Comparison of ENCODE assay signal across 8 cellular contexts in the genomic region with DNA sequence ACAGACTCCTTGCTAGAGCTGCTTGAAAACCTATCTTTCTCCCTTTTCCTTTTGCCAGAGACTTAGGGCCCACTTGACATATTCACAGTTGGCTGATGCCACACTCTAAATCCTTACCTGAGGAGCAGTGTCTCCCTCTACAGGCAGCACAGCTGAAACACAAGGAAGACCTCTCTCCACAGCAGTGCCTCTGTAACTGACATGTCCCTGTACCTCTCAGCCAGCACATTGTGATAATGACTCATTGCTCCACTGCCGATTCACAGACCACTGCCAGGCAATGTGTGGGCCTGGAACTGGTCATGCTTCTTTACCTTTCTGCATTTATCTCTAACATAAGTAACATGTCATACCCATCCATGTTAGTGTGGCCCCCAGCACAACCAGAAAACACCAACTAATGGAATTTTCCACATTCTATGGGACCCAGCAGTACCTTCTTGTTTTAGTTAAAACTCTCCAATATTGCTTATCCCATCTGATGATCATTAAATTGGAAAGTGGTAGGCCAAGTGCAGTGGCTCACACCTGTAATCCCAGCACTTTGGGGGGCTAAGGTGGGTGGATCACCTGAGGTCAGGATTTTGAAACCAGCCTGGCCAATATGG.
DNase-seq lines count a peak whose midpoint lies in the region; ATAC-seq, FAIRE-seq and TF ChIP-seq lines count a peak whose summit lies in the region.

No MANE protein-coding gene starts in this region.

- no peak overlapping the region for H3K27ac ChIP-seq in epithelial cell of prostate

- no peaks in the 10 kb centered on the region for H3K9me3 Mint-ChIP-seq in nephron

- H3K36me3 Mint-ChIP-seq in nephron (ENCODE audit: low read depth): no peaks in the 10 kb centered on the region

- peak; percentile 37 to 55 (median 39) for TF ChIP-seq CTCF in nephron (IDR thresholded peaks at IDR 0.05; ENCODE audit: unreplicated experiment in 3 of 3)

- peaks cover under 1% of the 10 kb centered on the region for H3K4me1 Mint-ChIP-seq in nephron

- FAIRE-seq in urothelium cell line (lab: Jason Lieb, UNC): peak; percentile 94

- H3K4me3 Mint-ChIP-seq in nephron: no peak overlapping the region

- H3K27ac Mint-ChIP-seq in nephron: no peak overlapping the region

- no peaks in the 10 kb centered on the region for H3K27me3 Mint-ChIP-seq in nephron (ENCODE audit: low read depth)

- peak; percentile 54 for DNase-seq in DMS153 (lab: John Stamatoyannopoulos, UW)
- DNase-seq in NCI-H2227 (lab: John Stamatoyannopoulos, UW; ENCODE audit: unreplicated experiment): peak; percentile 57
- peak; percentile 14 to 33 for DNase-seq in activated CD4-positive, alpha-beta T cell treated with anti-CD3 and anti-CD28 coated beads for 4 hours
- peak; percentile 78 for DNase-seq in epithelial cell of prostate (ENCODE audit: low read depth, low spot score)
- peak; percentile 81 for DNase-seq in urothelium cell line (ENCODE audit: low spot score)

- peak; percentile 92 for ATAC-seq in GM19438 (IDR thresholded peaks at IDR 0.05; ENCODE audit: low read depth, unreplicated experiment)
- ATAC-seq in HG03378 (IDR thresholded peaks at IDR 0.05; ENCODE audit: unreplicated experiment): peak; percentile 96

Comparison
In these comparisons a context has a peak if more than half of its experiments do, and no peak if none do; other contexts are left out.
1. DNase-seq: peak in every context shown above with its lines; median percentile 81 in urothelium cell line; 78 in epithelial cell of prostate; 57 in NCI-H2227; 54 in DMS153; 24 in activated CD4-positive, alpha-beta T cell treated with anti-CD3 and anti-CD28 coated beads for 4 hours.